In the genomic region with DNA sequence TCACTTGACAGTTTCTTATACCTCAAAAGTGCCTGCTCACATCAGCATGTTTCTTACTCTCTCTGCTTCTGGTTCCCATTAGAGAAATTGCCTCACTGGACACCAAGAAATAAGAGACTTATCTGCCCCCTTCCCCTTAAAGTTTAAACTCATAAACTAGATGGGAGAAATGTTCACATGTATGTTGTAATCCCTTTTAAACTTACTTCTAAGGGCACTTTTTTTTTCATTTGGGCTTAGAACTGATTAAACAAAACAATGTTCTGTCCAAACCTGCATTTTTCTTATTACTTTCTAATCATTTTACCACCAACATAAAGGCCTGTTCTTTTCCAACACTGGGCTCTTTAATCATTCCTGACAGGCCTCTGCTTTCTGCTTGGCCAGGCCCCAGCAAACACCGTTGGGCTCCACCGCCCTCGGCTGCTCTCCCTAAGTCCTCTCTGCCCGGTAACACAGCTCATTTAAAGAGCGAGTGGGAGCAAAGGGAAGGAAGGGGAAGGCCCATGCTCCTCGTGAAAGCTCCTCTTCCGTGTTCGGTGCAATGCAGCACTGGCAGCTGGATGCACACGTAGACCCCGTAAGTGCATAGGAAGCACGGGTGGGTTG, we compare ENCODE assay signal across 1 cellular context.
TF ChIP-seq lines count a peak whose summit lies in the region.

No MANE protein-coding gene starts in this region.

TF ChIP-seq in SK-N-SH, 30 proteins besides CTCF, POLR2A, EP300 and RAD21 (continued from another document):
- TF ChIP-seq, protein P1, sequence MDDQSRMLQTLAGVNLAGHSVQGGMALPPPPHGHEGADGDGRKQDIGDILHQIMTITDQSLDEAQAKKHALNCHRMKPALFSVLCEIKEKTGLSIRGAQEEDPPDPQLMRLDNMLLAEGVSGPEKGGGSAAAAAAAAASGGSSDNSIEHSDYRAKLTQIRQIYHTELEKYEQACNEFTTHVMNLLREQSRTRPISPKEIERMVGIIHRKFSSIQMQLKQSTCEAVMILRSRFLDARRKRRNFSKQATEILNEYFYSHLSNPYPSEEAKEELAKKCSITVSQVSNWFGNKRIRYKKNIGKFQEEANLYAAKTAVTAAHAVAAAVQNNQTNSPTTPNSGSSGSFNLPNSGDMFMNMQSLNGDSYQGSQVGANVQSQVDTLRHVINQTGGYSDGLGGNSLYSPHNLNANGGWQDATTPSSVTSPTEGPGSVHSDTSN (IDR thresholded peaks at IDR 0.05): peak; percentile 85
- TF ChIP-seq MEF2A (IDR thresholded peaks at IDR 0.05; ENCODE audit: borderline replicate concordance, low read depth) (no peak), NRF1 (IDR thresholded peaks at IDR 0.05; ENCODE audit: low read depth, low read length) (no peak), YY1 (IDR thresholded peaks at IDR 0.05; ENCODE audit: low read depth) (no peak), TAF1 (IDR thresholded peaks at IDR 0.05; ENCODE audit: borderline replicate concordance, low read depth, low read length) (no peak), TCF12 (IDR thresholded peaks at IDR 0.05) (peak; percentile 93)
TF ChIP-seq in SK-N-SH: peak in this region for 9.
